ENCODE assay signal across 16 cellular contexts in the genomic region with DNA sequence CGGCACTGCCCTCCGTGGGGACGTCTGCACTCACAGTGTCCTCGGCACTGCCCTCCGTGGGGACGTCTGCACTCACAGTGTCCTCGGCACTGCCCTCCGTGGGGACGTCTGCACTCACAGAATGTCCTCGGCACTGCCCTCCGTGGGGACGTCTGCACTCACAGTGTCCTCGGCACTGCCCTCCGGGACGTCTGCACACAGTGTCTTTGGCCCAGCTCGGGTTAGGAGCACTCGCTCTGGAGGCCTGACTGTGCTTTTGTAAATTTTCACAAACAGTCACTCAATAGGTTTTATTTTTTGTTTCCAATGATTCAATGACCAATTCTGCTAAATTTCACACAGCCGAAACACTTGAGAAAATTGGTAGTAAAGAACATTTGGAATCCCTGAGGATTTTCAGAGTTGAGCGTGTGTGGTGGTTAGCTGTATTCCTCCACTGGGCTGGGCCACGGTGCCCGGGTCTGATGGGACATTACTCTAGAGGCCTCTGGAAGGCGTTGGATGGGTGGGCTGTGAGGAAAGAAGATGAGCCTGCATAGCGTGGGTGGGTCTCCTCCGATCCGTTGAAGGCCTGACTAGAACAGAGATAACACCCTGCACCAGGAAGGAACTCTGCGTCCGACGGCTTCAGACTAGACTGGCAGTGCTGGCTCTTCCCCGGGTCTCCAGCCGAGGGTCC.
"Had no signal": no experiment of that assay in that cellular context is flagged by ENCODE, and none has a peak within 500 bp of the region (broad histone marks: within the 10 kb centered on the region; RNA-seq: fewer than 3 reads in every experiment).

No MANE protein-coding gene starts in this region.

- H3K4me1 ChIP-seq: pancreas, sigmoid colon, suprapubic skin, transverse colon, upper lobe of right lung, uterus had no signal

- DNase-seq: cortex of kidney; effector memory CD8-positive, alpha-beta T cell; hypothalamus; naive B cell; retina; sigmoid colon; stimulated activated CD4-positive, alpha-beta T cell treated with anti-CD3 and anti-CD28 coated beads, Interleukin-4, amount 100 ng/mL, for 4 hours; stimulated activated naive B cell treated with anti-CD40 and anti-IgM and Interleukin-4, amounts not matched to agents 10 μg/mL and 1 μg/mL and 100 μg/mL, for 72 hours; transverse colon; upper lobe of right lung; uterus had no signal

- H3K9me3 ChIP-seq: neutrophil, pancreas, sigmoid colon, suprapubic skin, transverse colon, upper lobe of right lung, uterus had no signal

- H3K36me3 ChIP-seq: neutrophil, pancreas, sigmoid colon, suprapubic skin, transverse colon, upper lobe of right lung, uterus had no signal

- H3K27ac ChIP-seq: neutrophil, pancreas, sigmoid colon, suprapubic skin, transverse colon, upper lobe of right lung, uterus had no signal

- H3K4me3 ChIP-seq: lung, pancreas, sigmoid colon, suprapubic skin, transverse colon, upper lobe of right lung, uterus had no signal

- ATAC-seq: effector memory CD8-positive, alpha-beta T cell; natural killer cell treated with Interleukin-12 subunit alpha and Interleukin-12 subunit beta and Interleukin-15 and Interleukin-18, amount 100 ng/mL, for 72 hours; pancreas; stimulated activated naive B cell treated with anti-CD40 and anti-IgM and Interleukin-4, amounts not matched to agents 10 μg/mL and 1 μg/mL and 100 μg/mL, for 72 hours; upper lobe of right lung had no signal

- H3K27me3 ChIP-seq: neutrophil, pancreas, sigmoid colon, transverse colon, upper lobe of right lung, uterus had no signal
